1 cellular context compared by ENCODE assay signal in genomic region chr3:116394365-116394764, GRCh38.
TF ChIP-seq lines count a peak whose summit lies in the region.

No MANE protein-coding gene starts in this region.

TF ChIP-seq in HEK293, 187 proteins besides CTCF, POLR2A, EP300 and RAD21:
- TF ChIP-seq ZNF704 (tag by site-specific recombination; IDR thresholded peaks at IDR 0.05) (no peak), ZNF426 (tag by site-specific recombination; IDR thresholded peaks at IDR 0.05) (no peak), ZNF529 (tag by site-specific recombination; IDR thresholded peaks at IDR 0.05; ENCODE audit: insufficient replicate concordance) (no peak), SP3 (tag by site-specific recombination; IDR thresholded peaks at IDR 0.05) (0 out of 2 replicates have a peak, but pooled peaks have one; percentile 16), ZNF596 (tag by site-specific recombination; IDR thresholded peaks at IDR 0.05) (no peak), ZNF580 (tag by site-specific recombination; IDR thresholded peaks at IDR 0.05) (no peak), OSR2 (tag by site-specific recombination; IDR thresholded peaks at IDR 0.05) (no peak), ZFHX2 (tag by site-specific recombination; conservative IDR thresholded peaks at IDR 0.05) (peak; percentile 56), WT1 (tag by site-specific recombination; IDR thresholded peaks at IDR 0.05) (peak; percentile 57), ZNF202 (tag by site-specific recombination; IDR thresholded peaks at IDR 0.05; ENCODE audit: borderline replicate concordance) (no peak), ZNF18 (tag by site-specific recombination; IDR thresholded peaks at IDR 0.05) (no peak), ZNF621 (tag by site-specific recombination; IDR thresholded peaks at IDR 0.05) (no peak), ZNF311 (tag by site-specific recombination; IDR thresholded peaks at IDR 0.05; ENCODE audit: borderline replicate concordance) (no peak), ZNF19 (tag by site-specific recombination; IDR thresholded peaks at IDR 0.05; ENCODE audit: low read depth) (no peak), ZNF626 (tag by site-specific recombination; IDR thresholded peaks at IDR 0.05) (no peak), SCRT2 (tag by site-specific recombination; IDR thresholded peaks at IDR 0.05) (peak; percentile 72), ZBTB17 (tag by site-specific recombination; IDR thresholded peaks at IDR 0.05) (no peak), ZNF211 (tag by site-specific recombination; IDR thresholded peaks at IDR 0.05; ENCODE audit: low read depth) (no peak), REPIN1 (tag by site-specific recombination; IDR thresholded peaks at IDR 0.05; ENCODE audit: low read depth) (no peak), HOXC10 (CRISPR knock-in tag; IDR thresholded peaks at IDR 0.05) (no peak), GLIS1 (tag by site-specific recombination; IDR thresholded peaks at IDR 0.05) (no peak), ZNF157 (tag by site-specific recombination; IDR thresholded peaks at IDR 0.05) (no peak), ZNF140 (tag by site-specific recombination; IDR thresholded peaks at IDR 0.05) (no peak), ZNF133 (tag by site-specific recombination; IDR thresholded peaks at IDR 0.05) (no peak)
- TF ChIP-seq, protein P1, sequence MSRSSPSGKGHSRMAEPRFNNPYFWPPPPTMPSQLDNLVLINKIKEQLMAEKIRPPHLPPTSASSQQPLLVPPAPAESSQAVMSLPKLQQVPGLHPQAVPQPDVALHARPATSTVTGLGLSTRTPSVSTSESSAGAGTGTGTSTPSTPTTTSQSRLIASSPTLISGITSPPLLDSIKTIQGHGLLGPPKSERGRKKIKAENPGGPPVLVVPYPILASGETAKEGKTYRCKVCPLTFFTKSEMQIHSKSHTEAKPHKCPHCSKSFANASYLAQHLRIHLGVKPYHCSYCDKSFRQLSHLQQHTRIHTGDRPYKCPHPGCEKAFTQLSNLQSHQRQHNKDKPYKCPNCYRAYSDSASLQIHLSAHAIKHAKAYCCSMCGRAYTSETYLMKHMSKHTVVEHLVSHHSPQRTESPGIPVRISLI (tag by site-specific recombination; IDR thresholded peaks at IDR 0.05), result no peak
- TF ChIP-seq, protein P2, sequence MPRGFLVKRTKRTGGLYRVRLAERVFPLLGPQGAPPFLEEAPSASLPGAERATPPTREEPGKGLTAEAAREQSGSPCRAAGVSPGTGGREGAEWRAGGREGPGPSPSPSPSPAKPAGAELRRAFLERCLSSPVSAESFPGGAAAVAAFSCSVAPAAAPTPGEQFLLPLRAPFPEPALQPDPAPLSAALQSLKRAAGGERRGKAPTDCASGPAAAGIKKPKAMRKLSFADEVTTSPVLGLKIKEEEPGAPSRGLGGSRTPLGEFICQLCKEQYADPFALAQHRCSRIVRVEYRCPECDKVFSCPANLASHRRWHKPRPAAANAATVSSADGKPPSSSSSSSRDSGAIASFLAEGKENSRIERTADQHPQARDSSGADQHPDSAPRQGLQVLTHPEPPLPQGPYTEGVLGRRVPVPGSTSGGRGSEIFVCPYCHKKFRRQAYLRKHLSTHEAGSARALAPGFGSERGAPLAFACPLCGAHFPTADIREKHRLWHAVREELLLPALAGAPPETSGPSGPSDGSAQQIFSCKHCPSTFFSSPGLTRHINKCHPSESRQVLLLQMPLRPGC (tag by site-specific recombination; IDR thresholded peaks at IDR 0.05), result no peak
- TF ChIP-seq, protein P3, sequence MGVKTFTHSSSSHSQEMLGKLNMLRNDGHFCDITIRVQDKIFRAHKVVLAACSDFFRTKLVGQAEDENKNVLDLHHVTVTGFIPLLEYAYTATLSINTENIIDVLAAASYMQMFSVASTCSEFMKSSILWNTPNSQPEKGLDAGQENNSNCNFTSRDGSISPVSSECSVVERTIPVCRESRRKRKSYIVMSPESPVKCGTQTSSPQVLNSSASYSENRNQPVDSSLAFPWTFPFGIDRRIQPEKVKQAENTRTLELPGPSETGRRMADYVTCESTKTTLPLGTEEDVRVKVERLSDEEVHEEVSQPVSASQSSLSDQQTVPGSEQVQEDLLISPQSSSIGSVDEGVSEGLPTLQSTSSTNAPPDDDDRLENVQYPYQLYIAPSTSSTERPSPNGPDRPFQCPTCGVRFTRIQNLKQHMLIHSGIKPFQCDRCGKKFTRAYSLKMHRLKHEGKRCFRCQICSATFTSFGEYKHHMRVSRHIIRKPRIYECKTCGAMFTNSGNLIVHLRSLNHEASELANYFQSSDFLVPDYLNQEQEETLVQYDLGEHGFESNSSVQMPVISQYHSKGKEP (tag by site-specific recombination; IDR thresholded peaks at IDR 0.05), result no peak
- TF ChIP-seq, protein P4, sequence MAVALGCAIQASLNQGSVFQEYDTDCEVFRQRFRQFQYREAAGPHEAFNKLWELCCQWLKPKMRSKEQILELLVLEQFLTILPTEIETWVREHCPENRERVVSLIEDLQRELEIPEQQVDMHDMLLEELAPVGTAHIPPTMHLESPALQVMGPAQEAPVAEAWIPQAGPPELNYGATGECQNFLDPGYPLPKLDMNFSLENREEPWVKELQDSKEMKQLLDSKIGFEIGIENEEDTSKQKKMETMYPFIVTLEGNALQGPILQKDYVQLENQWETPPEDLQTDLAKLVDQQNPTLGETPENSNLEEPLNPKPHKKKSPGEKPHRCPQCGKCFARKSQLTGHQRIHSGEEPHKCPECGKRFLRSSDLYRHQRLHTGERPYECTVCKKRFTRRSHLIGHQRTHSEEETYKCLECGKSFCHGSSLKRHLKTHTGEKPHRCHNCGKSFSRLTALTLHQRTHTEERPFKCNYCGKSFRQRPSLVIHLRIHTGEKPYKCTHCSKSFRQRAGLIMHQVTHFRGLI (tag by site-specific recombination; IDR thresholded peaks at IDR 0.05), result no peak
- TF ChIP-seq, protein P5, sequence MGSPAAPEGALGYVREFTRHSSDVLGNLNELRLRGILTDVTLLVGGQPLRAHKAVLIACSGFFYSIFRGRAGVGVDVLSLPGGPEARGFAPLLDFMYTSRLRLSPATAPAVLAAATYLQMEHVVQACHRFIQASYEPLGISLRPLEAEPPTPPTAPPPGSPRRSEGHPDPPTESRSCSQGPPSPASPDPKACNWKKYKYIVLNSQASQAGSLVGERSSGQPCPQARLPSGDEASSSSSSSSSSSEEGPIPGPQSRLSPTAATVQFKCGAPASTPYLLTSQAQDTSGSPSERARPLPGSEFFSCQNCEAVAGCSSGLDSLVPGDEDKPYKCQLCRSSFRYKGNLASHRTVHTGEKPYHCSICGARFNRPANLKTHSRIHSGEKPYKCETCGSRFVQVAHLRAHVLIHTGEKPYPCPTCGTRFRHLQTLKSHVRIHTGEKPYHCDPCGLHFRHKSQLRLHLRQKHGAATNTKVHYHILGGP (tag by site-specific recombination; IDR thresholded peaks at IDR 0.05), result no peak
- TF ChIP-seq, protein P6, sequence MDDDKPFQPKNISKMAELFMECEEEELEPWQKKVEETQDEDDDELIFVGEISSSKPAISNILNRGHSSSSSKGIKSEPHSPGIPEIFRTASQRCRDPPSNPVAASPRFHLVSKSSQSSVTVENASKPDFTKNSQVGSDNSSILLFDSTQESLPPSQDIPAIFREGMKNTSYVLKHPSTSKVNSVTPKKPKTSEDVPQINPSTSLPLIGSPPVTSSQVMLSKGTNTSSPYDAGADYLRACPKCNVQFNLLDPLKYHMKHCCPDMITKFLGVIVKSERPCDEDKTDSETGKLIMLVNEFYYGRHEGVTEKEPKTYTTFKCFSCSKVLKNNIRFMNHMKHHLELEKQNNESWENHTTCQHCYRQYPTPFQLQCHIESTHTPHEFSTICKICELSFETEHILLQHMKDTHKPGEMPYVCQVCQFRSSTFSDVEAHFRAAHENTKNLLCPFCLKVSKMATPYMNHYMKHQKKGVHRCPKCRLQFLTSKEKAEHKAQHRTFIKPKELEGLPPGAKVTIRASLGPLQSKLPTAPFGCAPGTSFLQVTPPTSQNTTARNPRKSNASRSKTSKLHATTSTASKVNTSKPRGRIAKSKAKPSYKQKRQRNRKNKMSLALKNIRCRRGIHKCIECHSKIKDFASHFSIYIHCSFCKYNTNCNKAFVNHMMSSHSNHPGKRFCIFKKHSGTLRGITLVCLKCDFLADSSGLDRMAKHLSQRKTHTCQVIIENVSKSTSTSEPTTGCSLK (tag by site-specific recombination; IDR thresholded peaks at IDR 0.05), result no peak
- TF ChIP-seq, protein P7, sequence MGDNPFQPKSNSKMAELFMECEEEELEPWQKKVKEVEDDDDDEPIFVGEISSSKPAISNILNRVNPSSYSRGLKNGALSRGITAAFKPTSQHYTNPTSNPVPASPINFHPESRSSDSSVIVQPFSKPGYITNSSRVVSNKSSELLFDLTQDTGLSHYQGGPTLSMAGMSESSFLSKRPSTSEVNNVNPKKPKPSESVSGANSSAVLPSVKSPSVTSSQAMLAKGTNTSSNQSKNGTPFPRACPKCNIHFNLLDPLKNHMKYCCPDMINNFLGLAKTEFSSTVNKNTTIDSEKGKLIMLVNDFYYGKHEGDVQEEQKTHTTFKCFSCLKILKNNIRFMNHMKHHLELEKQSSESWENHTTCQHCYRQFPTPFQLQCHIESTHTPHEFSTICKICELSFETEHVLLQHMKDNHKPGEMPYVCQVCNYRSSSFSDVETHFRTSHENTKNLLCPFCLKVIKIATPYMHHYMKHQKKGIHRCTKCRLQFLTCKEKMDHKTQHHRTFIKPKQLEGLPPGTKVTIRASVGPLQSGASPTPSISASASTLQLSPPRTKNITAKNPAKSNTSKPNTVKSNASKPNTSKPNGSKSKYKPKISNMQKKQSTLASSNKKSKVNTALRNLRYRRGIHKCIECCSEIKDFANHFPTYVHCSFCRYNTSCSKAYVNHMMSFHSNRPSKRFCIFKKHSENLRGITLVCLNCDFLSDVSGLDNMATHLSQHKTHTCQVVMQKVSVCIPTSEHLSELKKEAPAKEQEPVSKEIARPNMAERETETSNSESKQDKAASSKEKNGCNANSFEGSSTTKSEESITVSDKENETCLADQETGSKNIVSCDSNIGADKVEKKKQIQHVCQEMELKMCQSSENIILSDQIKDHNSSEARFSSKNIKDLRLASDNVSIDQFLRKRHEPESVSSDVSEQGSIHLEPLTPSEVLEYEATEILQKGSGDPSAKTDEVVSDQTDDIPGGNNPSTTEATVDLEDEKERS (tag by site-specific recombination; IDR thresholded peaks at IDR 0.05), result no peak
